32 cellular contexts compared by ENCODE assay signal in genomic region chr13:112624602-112625430, GRCh38.
"Had no signal": no experiment of that assay in that cellular context is flagged by ENCODE, and none has a peak within 500 bp of the region (broad histone marks: within the 10 kb centered on the region; RNA-seq: fewer than 3 reads in every experiment).

No MANE protein-coding gene starts in this region.

- H3K27me3 ChIP-seq: neural progenitor cell, right atrium auricular region, testis had no signal

- H3K27ac ChIP-seq: brain microvascular endothelial cell, heart left ventricle, left lung, lower lobe of right lung, neural progenitor cell, right atrium auricular region, testis, WERI-Rb-1 had no signal

- H3K36me3 ChIP-seq: brain microvascular endothelial cell, heart left ventricle, left lung, lower lobe of right lung, neural progenitor cell, right atrium auricular region, WERI-Rb-1 had no signal

- H3K4me3 Mint-ChIP-seq: activated CD4-positive, alpha-beta T cell treated with anti-CD3 and anti-CD28 coated beads, Interleukin-2, amount 10 ng/mL, durations not matched to agents 7 days and 5 days; activated CD8-positive, alpha-beta T cell treated with anti-CD3 and anti-CD28 coated beads for 36 hours; activated T-cell treated with anti-CD3 and anti-CD28 coated beads, Interleukin-2, amount 50 U/mL, for 4 hours; activated T-helper 17 cell treated with anti-CD3 and anti-CD28 coated beads, Interleukin-2, amount 50 U/mL, for 72 hours; dendritic cell treated with granulocyte-macrophage colony-stimulating factor and Interleukin-4, amounts not matched to agents 40 ng/mL and 50 ng/mL, for 4 days; endodermal cell; immature natural killer cell; natural killer cell; neural progenitor cell; T-helper 1 cell treated with Interleukin-12 subunit alpha and Interleukin-12 subunit beta and Interleukin-4 antibody, amounts not matched to agents 30 μg/mL and 1 μg/mL, for 36 hours; type B pancreatic cell had no signal

- H3K4me2 ChIP-seq: neural progenitor cell had no signal

- H2AFZ ChIP-seq: neural progenitor cell had no signal

- H3K4me1 Mint-ChIP-seq: activated CD4-positive, alpha-beta T cell treated with anti-CD3 and anti-CD28 coated beads, Interleukin-2, amount 10 ng/mL, durations not matched to agents 7 days and 5 days; activated T-helper 17 cell treated with anti-CD3 and anti-CD28 coated beads, Interleukin-2, amount 50 U/mL, for 72 hours; endodermal cell; immature natural killer cell; natural killer cell had no signal

- H3K4me1 ChIP-seq: heart left ventricle, left lung, lower lobe of right lung, neural progenitor cell, right atrium auricular region, testis had no signal

- H3K4me3 ChIP-seq: heart left ventricle, left lung, lower lobe of right lung, neural progenitor cell, right atrium auricular region, testis had no signal

- FAIRE-seq: astrocyte had no signal

- DNase-seq: activated CD4-positive, alpha-beta T cell treated with anti-CD3 and anti-CD28 coated beads, Interleukin-2, amount 10 ng/mL, durations not matched to agents 7 days and 5 days; activated CD4-positive, CD25-positive, alpha-beta regulatory T cell treated with anti-CD3 and anti-CD28 coated beads, Interleukin-2, amount 50 U/mL, for 72 hours; activated CD8-positive, alpha-beta T cell treated with anti-CD3 and anti-CD28 coated beads for 36 hours; activated gamma-delta T cell treated with Interleukin-2 at 50 U/mL for 16 hours; activated naive CD4-positive, alpha-beta T cell treated with anti-CD3 and anti-CD28 coated beads, Interleukin-2, amount 50 U/mL, for 16 hours; activated T-cell treated with anti-CD3 and anti-CD28 coated beads, Interleukin-2, amount 50 U/mL, for 4 hours; amniotic stem cell; brain microvascular endothelial cell; caudate nucleus; endodermal cell; foreskin fibroblast; heart left ventricle; hypothalamus; immature natural killer cell; kidney glomerular epithelial cell; left lung; lower lobe of right lung; mesenchymal stem cell; natural killer cell; stimulated activated CD4-positive, alpha-beta T cell treated with anti-CD3 and anti-CD28 coated beads, Interleukin-2, amount 100 ng/mL, for 48 hours; stimulated activated naive CD8-positive, alpha-beta T cell treated with anti-CD3 and anti-CD28 coated beads, Interleukin-15, Interleukin-2, amounts not matched to agents 100 U/mL and 50 U/mL, for 24 hours; T1000; testis; WERI-Rb-1 had no signal

- H3K9me3 ChIP-seq: heart left ventricle, left lung, lower lobe of right lung, right atrium auricular region, testis had no signal

- H3K9ac ChIP-seq: neural progenitor cell had no signal

- ATAC-seq: activated CD8-positive, alpha-beta T cell treated with anti-CD3 and anti-CD28 coated beads for 36 hours; activated T-cell treated with anti-CD3 and anti-CD28 coated beads, Interleukin-2, amount 50 U/mL, for 4 hours; activated T-helper 17 cell treated with anti-CD3 and anti-CD28 coated beads, Interleukin-2, amount 50 U/mL, for 72 hours; esophagus mucosa; heart left ventricle; left lung; lower lobe of right lung; natural killer cell; stimulated activated naive CD8-positive, alpha-beta T cell treated with anti-CD3 and anti-CD28 coated beads, Interleukin-15, Interleukin-2, amounts not matched to agents 100 U/mL and 50 U/mL, for 24 hours had no signal

- H3K27ac Mint-ChIP-seq: activated CD4-positive, alpha-beta T cell treated with anti-CD3 and anti-CD28 coated beads, Interleukin-2, amount 10 ng/mL, durations not matched to agents 7 days and 5 days; activated CD8-positive, alpha-beta T cell treated with anti-CD3 and anti-CD28 coated beads for 36 hours; activated T-helper 17 cell treated with anti-CD3 and anti-CD28 coated beads, Interleukin-2, amount 50 U/mL, for 72 hours; dendritic cell treated with granulocyte-macrophage colony-stimulating factor and Interleukin-4, amounts not matched to agents 40 ng/mL and 50 ng/mL, for 4 days; endodermal cell; immature natural killer cell; natural killer cell; neural progenitor cell; T-helper 1 cell treated with Interleukin-12 subunit alpha and Interleukin-12 subunit beta and Interleukin-4 antibody, amounts not matched to agents 30 μg/mL and 1 μg/mL, for 36 hours; type B pancreatic cell had no signal

- H3K36me3 Mint-ChIP-seq: immature natural killer cell, natural killer cell, neural progenitor cell, type B pancreatic cell had no signal
